Comparison of ENCODE assay signal across 1 cellular context in genomic region chr2:203870481-203870880, GRCh38.
TF ChIP-seq lines count a peak whose summit lies in the region.

No MANE protein-coding gene starts in this region.

TF ChIP-seq in neural cell, 6 proteins besides CTCF, POLR2A, EP300 and RAD21 (continued from another document):
- no peak for TF ChIP-seq REST (IDR thresholded peaks at IDR 0.05; ENCODE audit: borderline replicate concordance)
- TF ChIP-seq EZH2 (IDR thresholded peaks at IDR 0.05; ENCODE audit: borderline replicate concordance, insufficient read depth, low read length, poor library complexity, severe bottlenecking) = no peak
